Comparison of ENCODE assay signal across 8 cellular contexts in genomic region chr14:99682809-99683618, GRCh38. TPM values are rescaled to one million over a fixed set of nuclear protein-coding genes. Genes with fewer than 3 reads are reported as not detected.
DNase-seq lines count a peak whose midpoint lies in the region; ATAC-seq and TF ChIP-seq lines count a peak whose summit lies in the region.

No MANE protein-coding gene starts in this region.

- no peaks in the 10 kb centered on the region for H3K27me3 ChIP-seq in suprapubic skin

- ATAC-seq in GM21367 (IDR thresholded peaks at IDR 0.05; ENCODE audit: unreplicated experiment) (peak; percentile 33), omental fat pad (ENCODE audit: low FRiP score) (peak; percentile 55)

- peaks cover 19% of the 10 kb centered on the region for H3K4me1 ChIP-seq in suprapubic skin

- in situ Hi-C loops in KBM-7 (cut with MboI; ENCODE audit: low pct_unique_long_range_greater_than_20kb, low sequenced_read_pairs): no loop called here
- in situ Hi-C loops in SK-MEL-5 (cut with HindIII; ENCODE audit: low pct_unique_long_range_greater_than_20kb, low sequenced_read_pairs): no loop called here

- TF ChIP-seq CTCF in omental fat pad (IDR thresholded peaks at IDR 0.05): peak in 2 of 3 donors; percentile 39 to 56
- peak; percentile 42 to 95 for TF ChIP-seq CTCF in suprapubic skin (IDR thresholded peaks at IDR 0.05)

- no peak for TF ChIP-seq POLR2A in suprapubic skin (IDR thresholded peaks at IDR 0.05)

- H3K9me3 ChIP-seq in suprapubic skin: no peaks in the 10 kb centered on the region

- TF ChIP-seq EP300 in suprapubic skin (IDR thresholded peaks at IDR 0.05): no peak

- DNase-seq in COR-L47 (lab: John Stamatoyannopoulos, UW): peak; percentile 79
- DNase-seq in KBM-7: peak; percentile 80
- DNase-seq in SK-MEL-5 (ENCODE audit: low read depth, low spot score): peak; percentile 77
- DNase-seq in activated naive CD4-positive, alpha-beta T cell treated with anti-CD3 and anti-CD28 coated beads, Interleukin-2, amount 50 U/mL, for 16 hours: peak; percentile 85
- peak; percentile 79 for DNase-seq in glomerular visceral epithelial cell (ENCODE audit: extremely low spot score)
- peak; percentile 72 for DNase-seq in omental fat pad (ENCODE audit: low spot score)
- peak; percentile 87 to 90 for DNase-seq in suprapubic skin (ENCODE audit: low spot score in 2 of 2)

- H3K36me3 ChIP-seq in suprapubic skin: no peaks in the 10 kb centered on the region

- H3K27ac ChIP-seq in suprapubic skin: peak overlapping the region; percentile 92

- peak overlapping the region; percentile 95 for H3K4me3 ChIP-seq in suprapubic skin

- 0% methylated on average over 21 of the region's 42 CpGs for WGBS in suprapubic skin

RNA-seq across cellular contexts. Expression of gene CYP46A1, which starts 1.1 kb away (rescaled TPM):
- total RNA-seq in SK-MEL-5 (2014; rRNA removed; shearing (Covaris generic)): not detected in 2 replicates
- 0.05 TPM in 1 of 2 replicates, not detected in the other for polyA plus RNA-seq in SK-MEL-5 (2015; cell fraction: cytosol; rRNA removed)
- polyA plus RNA-seq in SK-MEL-5 (2015; cell fraction: nucleus; rRNA removed): 2.1 TPM in 1 of 2 replicates, not detected in the other
- 1 to 10 TPM in 1 of 4 donors, under 1 TPM in 3; 0.94 to 2.4 (median 0.95) TPM for total RNA-seq in omental fat pad
- 1 to 10 TPM in 2 of 4 donors, under 1 TPM in 1, not detected in 1; 0.47 to 2.0 (median 1.0) TPM for total RNA-seq in suprapubic skin

RNA-seq across cellular contexts. Expression of gene HHIPL1, which starts 38.1 kb away (rescaled TPM):
- total RNA-seq in SK-MEL-5 (2014; rRNA removed; shearing (Covaris generic)): 0.03 and 0.16 TPM in 2 replicates
- 0.04 and 0.20 TPM in 2 replicates for polyA plus RNA-seq in SK-MEL-5 (2015; cell fraction: cytosol; rRNA removed)
- polyA plus RNA-seq in SK-MEL-5 (2015; cell fraction: nucleus; rRNA removed): 0.02 TPM in 1 of 2 replicates, not detected in the other
- 1 to 10 TPM; 2.2 to 4.7 (median 3.6) TPM for total RNA-seq in omental fat pad
- 1 to 10 TPM in 1 of 4 donors, under 1 TPM in 3; 0.13 to 4.7 (median 0.56) TPM for total RNA-seq in suprapubic skin

Comparison
In these comparisons a context has a peak if more than half of its experiments do, and no peak if none do; other contexts are left out.
1. Peak in every context shown above with its lines: DNase-seq, ATAC-seq, H3K4me3 ChIP-seq and H3K27ac ChIP-seq.